8 cellular contexts compared by ENCODE assay signal in genomic region chr1:32962248-32962896, GRCh38. TPM values are rescaled to one million over a fixed set of nuclear protein-coding genes. Genes with fewer than 3 reads are reported as not detected.
DNase-seq lines count a peak whose midpoint lies in the region; ATAC-seq, FAIRE-seq and TF ChIP-seq lines count a peak whose summit lies in the region.

No MANE protein-coding gene starts in this region.

- H3K79me2 ChIP-seq in GM12878 (ENCODE audit: control insufficient read depth, insufficient read depth, low read length), result peaks cover 50% of the 10 kb centered on the region

- WGBS in GM12878 (ENCODE audit: insufficient coverage, insufficient replicate concordance, low lambda C conversion rate, missing lambda C conversion rate), result 2% methylated on average over 6 of the region's 6 CpGs

- RAD21 ChIA-PET in GM12878 (lab: Charles Lee; ENCODE audit: unreplicated experiment), result interaction anchor here (1.2 to 6.5 kb wide), 5 partner anchors 19 to 70 kb away, joined by 4 to 38 read pairs (median 8); no protein-coding TSS in a partner anchor

- CTCF ChIA-PET in GM12878 (lab: Yijun Ruan, JAX), result interaction anchor here (0.6 to 2.2 kb wide), 9 partner anchors 9 to 442 kb away, joined by 3 to 12 read pairs (median 3); no protein-coding TSS in a partner anchor

- peak; percentile 93 for FAIRE-seq in GM12878 (lab: Jason Lieb, UNC)

- intact Hi-C loops in GM12878 (cut with micrococcal nuclease; ENCODE audit: unreplicated experiment), result loop anchor here (1.0 to 5.0 kb wide), 2 partner anchors 30 to 75 kb away; partner anchors contain the start of gene AK2

- peak overlapping the region; percentile 22 for H3K27ac ChIP-seq in GM12878 (ENCODE audit: control insufficient read depth, insufficient read depth)

- in situ Hi-C loops in GM12878 (cut with MboI), result no loop called here

- 0 out of 4 replicates have a peak, but pooled peaks of 1 of the 2 experiments have one; percentile 19 for TF ChIP-seq EP300 in GM12878 (IDR thresholded peaks at IDR 0.05; ENCODE audit: borderline replicate concordance in 1 of 2, control insufficient read depth in 1 of 2, low read depth in 2 of 2, low read length in 2 of 2)

- ATAC-seq in GM12878 (peak; percentile 48), HG02642 (IDR thresholded peaks at IDR 0.05; ENCODE audit: poor library complexity, unreplicated experiment) (no peak)

- no peak for TF ChIP-seq POLR2A in GM12878 (IDR thresholded peaks at IDR 0.05; ENCODE audit: low read depth, low read length)

- no peaks in the 10 kb centered on the region for H3K27me3 ChIP-seq in GM12878 (replicated peaks in 1 of 2; ENCODE audit: control insufficient read depth in 2 of 2, insufficient read depth in 2 of 2, low read length in 1 of 2)

- H3K4me3 ChIP-seq in GM12878, result peak overlapping the region; percentile 79

- no TSS peak for BruUV-seq in GM12878 (replicated peaks; lab: Mats Ljungman, UMichigan)

- no peaks in the 10 kb centered on the region for H3K36me3 ChIP-seq in GM12878 (ENCODE audit: control insufficient read depth in 2 of 2, insufficient read depth in 2 of 2, low read length in 1 of 2)

- peak; percentile 73 for DNase-seq in GM10266 (ENCODE audit: extremely low spot score)
- DNase-seq in HuH-7 (ENCODE audit: low spot score), result peak; percentile 31
- DNase-seq in GM12878 (ENCODE audit: low read depth, low spot score), result peak; percentile 74
- DNase-seq in medulla oblongata (ENCODE audit: extremely low spot score), result peak; percentile 30
- no peak for DNase-seq in islet precursor cell
- DNase-seq in NCI-H1436 (lab: John Stamatoyannopoulos, UW), result no peak
- no peak for DNase-seq in T-helper 9 cell

- POLR2A ChIA-PET in GM12878 (lab: Charles Lee), result interaction anchor here (0.6 to 5.7 kb wide), 7 partner anchors 12 to 68 kb away, joined by 3 to 56 read pairs (median 6); no protein-coding TSS in a partner anchor

- no peaks in the 10 kb centered on the region for H4K20me1 ChIP-seq in GM12878 (ENCODE audit: control insufficient read depth, insufficient read depth)

- H3K9ac ChIP-seq in GM12878 (ENCODE audit: control insufficient read depth, insufficient read depth, low read length), result peak overlapping the region; percentile 57; the same call in 1 of the 2 replicates

- no peak overlapping the region for H2AFZ ChIP-seq in GM12878 (ENCODE audit: control insufficient read depth, low read depth, low read length)

- TF ChIP-seq CTCF in GM10266 (IDR thresholded peaks at IDR 0.05; ENCODE audit: control insufficient read depth, insufficient read depth, low read depth, missing control alignments) (no peak), GM12878 (IDR thresholded peaks at IDR 0.05 in 2 of 3, conservative IDR thresholded peaks at IDR 0.05 in 1 of 3; ENCODE audit: control insufficient read depth in 2 of 3, extremely low read depth in 1 of 3, insufficient read depth in 1 of 3, low read depth in 3 of 3, low read length in 3 of 3) (no peak)

- SMC1A ChIA-PET in GM12878 (lab: Charles Lee; ENCODE audit: uncharacterized antibody, unreplicated experiment), result interaction anchor here (0.9 to 3.0 kb wide), 10 partner anchors 14 to 94 kb away, joined by 3 to 30 read pairs (median 4); no protein-coding TSS in a partner anchor

- peak overlapping the region; percentile 77 for H3K4me2 ChIP-seq in GM12878 (ENCODE audit: control insufficient read depth, insufficient read depth)

- no peaks in the 10 kb centered on the region for H3K9me3 ChIP-seq in GM12878 (replicated peaks; ENCODE audit: control insufficient read depth, insufficient read depth, low read length)

- TF ChIP-seq RAD21 in GM12878 (IDR thresholded peaks at IDR 0.05; ENCODE audit: insufficient read depth, low read depth, low read length), result no peak

- peaks cover 9% of the 10 kb centered on the region for H3K4me1 ChIP-seq in GM12878 (ENCODE audit: control insufficient read depth, insufficient read depth, low read length)

TF ChIP-seq in GM12878, 131 proteins besides CTCF, POLR2A, EP300 and RAD21 (continues in another document):
- TF ChIP-seq YY1 (IDR thresholded peaks at IDR 0.05; ENCODE audit: low read depth, low read length) (no peak), EGR1 (IDR thresholded peaks at IDR 0.05; ENCODE audit: borderline replicate concordance in 1 of 2, low read depth in 2 of 2, low read length in 2 of 2) (no peak), NR2F1 (conservative IDR thresholded peaks at IDR 0.05) (no peak), POLR2AphosphoS5 (IDR thresholded peaks at IDR 0.05; ENCODE audit: low read length) (no peak), ZZZ3 (IDR thresholded peaks at IDR 0.05; ENCODE audit: control insufficient read depth, insufficient read length, low read depth) (no peak), IRF5 (IDR thresholded peaks at IDR 0.05; ENCODE audit: borderline replicate concordance) (no peak), HSF1 (IDR thresholded peaks at IDR 0.05; ENCODE audit: low read depth, low read length) (no peak), IKZF1 (conservative IDR thresholded peaks at IDR 0.05) (peak; percentile 54), EZH2 (IDR thresholded peaks at IDR 0.05; ENCODE audit: borderline replicate concordance, control insufficient read depth, low read depth, low read length) (no peak), NFYA (IDR thresholded peaks at IDR 0.05; ENCODE audit: borderline replicate concordance, low read depth, low read length) (no peak), USF1 (IDR thresholded peaks at IDR 0.05; ENCODE audit: borderline replicate concordance, extremely low read length, insufficient read depth, low read depth, low read length) (no peak), BHLHE40 (IDR thresholded peaks at IDR 0.05; ENCODE audit: borderline replicate concordance in 1 of 2, low read depth in 2 of 2, low read length in 1 of 2) (no peak), GATAD2B (conservative IDR thresholded peaks at IDR 0.05; ENCODE audit: low read depth) (no peak), PML (IDR thresholded peaks at IDR 0.05; ENCODE audit: low read length) (no peak), CBX3 (IDR thresholded peaks at IDR 0.05; ENCODE audit: borderline replicate concordance, low read depth) (no peak), HCFC1 (IDR thresholded peaks at IDR 0.05; ENCODE audit: low read length) (no peak), STAT1 (conservative IDR thresholded peaks at IDR 0.05) (no peak), TBL1XR1 (IDR thresholded peaks at IDR 0.05; ENCODE audit: low read depth, low read length) (no peak), CREM (IDR thresholded peaks at IDR 0.05; ENCODE audit: low read depth) (no peak), HDAC2 (IDR thresholded peaks at IDR 0.05) (no peak), ZNF274 (IDR thresholded peaks at IDR 0.05; ENCODE audit: insufficient read depth, insufficient read length) (no peak)

RNA-seq across cellular contexts. Expression of gene RNF19B, which starts 2.2 kb away (rescaled TPM):
- 15.2 and 15.5 TPM in 2 replicates for total RNA-seq in GM12878 (2013; cell fraction: nucleolus; rRNA removed)
- total RNA-seq in GM12878 (2014; rRNA removed), result 17.2 and 17.6 TPM in 2 replicates
- 15.5 and 16.7 TPM in 2 replicates for total RNA-seq in GM12878 (2014; rRNA removed; fragmentation: Illumina TruSeq; extraction: Trizol)
- 30.3 and 32.2 TPM in 2 replicates for total RNA-seq in GM12878 (2021)
- polyA plus RNA-seq in GM12878 (2011; ENCODE audit: low read depth), result 12.8 TPM
- polyA plus RNA-seq in GM12878 (2011; rRNA removed), result 21.7 and 32.6 TPM in 2 replicates
- 29.5 and 31.4 TPM in 2 replicates for polyA plus RNA-seq in GM12878 (2011; cell fraction: cytosol; rRNA removed)
- 16.5 and 19.7 TPM in 2 replicates for polyA plus RNA-seq in GM12878 (2011; cell fraction: nucleus; rRNA removed)
- polyA plus RNA-seq in GM12878 (2012), result 16.7 and 18.2 TPM in 2 replicates
- polyA plus RNA-seq in GM12878 (2014; fragmentation: Illumina TruSeq; extraction: Trizol), result 23.1 and 24.9 TPM in 2 replicates
- polyA plus RNA-seq in GM12878 (2014; fragmentation: Nextera tagmentation; extraction: Ambion mirVana), result 1 to 10 TPM; 4.3 to 9.1 TPM
- polyA plus RNA-seq in GM12878 (2014; rRNA removed), result 23.4 and 24.2 TPM in 2 replicates
- polyA plus RNA-seq in GM12878 (2016; fragmentation: Nextera tagmentation; extraction: Ambion mirVana), result 1 to 10 TPM; 2.8 to 4.0 TPM
- 54.0 and 66.6 TPM in 2 replicates for polyA minus RNA-seq in GM12878 (2011; rRNA and poly(A)+ RNA removed)
- 17.2 and 18.3 TPM in 2 replicates for polyA minus RNA-seq in GM12878 (2011; cell fraction: cytosol; rRNA and poly(A)+ RNA removed)
- polyA minus RNA-seq in GM12878 (2011; cell fraction: nucleus; rRNA and poly(A)+ RNA removed), result 14.4 and 22.5 TPM in 2 replicates

Comparison
In these comparisons a context has a peak if more than half of its experiments do, and no peak if none do; other contexts are left out.
1. DNase-seq: peak in GM10266 (single experiment), HuH-7 (single experiment), GM12878 (single experiment) and medulla oblongata (single experiment); none in islet precursor cell (single experiment), NCI-H1436 (single experiment) and T-helper 9 cell (single experiment).